ENCODE assay signal across 13 cellular contexts in genomic region chr20:37382539-37383120, GRCh38. TPM values are rescaled to one million over a fixed set of nuclear protein-coding genes. Genes with fewer than 3 reads are reported as not detected.
DNase-seq lines count a peak whose midpoint lies in the region; ATAC-seq and TF ChIP-seq lines count a peak whose summit lies in the region.
"Had no signal": no experiment of that assay in that cellular context is flagged by ENCODE, and none has a peak within 500 bp of the region (broad histone marks: within the 10 kb centered on the region; RNA-seq: fewer than 3 reads in every experiment).

No MANE protein-coding gene starts in this region.

- TF ChIP-seq POLR2A in sigmoid colon (IDR thresholded peaks at IDR 0.05): no peak

- POLR2A ChIA-PET in activated CD4-positive, alpha-beta T cell treated with anti-CD3 and anti-CD28 coated beads, Interleukin-2, amount 10 ng/mL, durations not matched to agents 7 days and 5 days (lab: Charles Lee): no interaction called here
- POLR2A ChIA-PET in HEK293T (lab: Yijun Ruan, JAX): no interaction called here

- intact Hi-C loops in sigmoid colon (cut with DNase I): loop anchor here (2.0 to 10.0 kb wide), 2 partner anchors 32 to 178 kb away; no protein-coding TSS in a partner anchor

- no peak for DNase-seq in activated CD4-positive, alpha-beta T cell treated with anti-CD3 and anti-CD28 coated beads, Interleukin-2, amount 10 ng/mL, durations not matched to agents 7 days and 5 days
- DNase-seq in activated CD4-positive, alpha-beta T cell treated with anti-CD3 and anti-CD28 coated beads for 1 hour: no peak
- no peak for DNase-seq in epithelial cell of prostate (ENCODE audit: low read depth, low spot score)
- peak; percentile 62 for DNase-seq in sigmoid colon
- no peak for DNase-seq in NCI-H2227 treated with DMSO at 0.1 percent for 48 hours (lab: John Stamatoyannopoulos, UW)
- DNase-seq in HEK293T (ENCODE audit: extremely low spot score): no peak
- DNase-seq: NCI-H2029, retina had no signal

- peaks cover 44% of the 10 kb centered on the region for H3K4me1 ChIP-seq in OCI-LY3 (ENCODE audit: low read length)
- H3K4me1 ChIP-seq in sigmoid colon: peaks cover 0 to 34% (median 26%) of the 10 kb centered on the region in 4 donors
- H3K4me1 ChIP-seq: breast epithelium had no signal

- H3K36me3 ChIP-seq in OCI-LY3 (replicated peaks; ENCODE audit: low read depth, low read length) (peaks cover 72% of the 10 kb centered on the region), sigmoid colon (peaks cover 11 to 28% (median 17%) of the 10 kb centered on the region in 4 donors)
- H3K36me3 ChIP-seq: breast epithelium had no signal

- H3K27me3 ChIP-seq in OCI-LY3 (ENCODE audit: low read depth, low read length) (no peaks in the 10 kb centered on the region), sigmoid colon (no peaks in the 10 kb centered on the region)
- H3K27me3 ChIP-seq: breast epithelium, esophagus muscularis mucosa had no signal

- CTCF ChIA-PET in activated CD4-positive, alpha-beta T cell treated with anti-CD3 and anti-CD28 coated beads, Interleukin-2, amount 10 ng/mL, durations not matched to agents 7 days and 5 days (lab: Charles Lee): interaction anchor here (3.3 kb wide), 1 partner anchor 112 kb away, joined by 21 read pairs; no protein-coding TSS in a partner anchor
- CTCF ChIA-PET in HEK293T (lab: Yijun Ruan, JAX): no interaction called here

- no peak overlapping the region for H3K4me3 ChIP-seq in OCI-LY3 (ENCODE audit: low read length)
- H3K4me3 ChIP-seq in sigmoid colon: no peak overlapping the region
- H3K4me3 ChIP-seq: breast epithelium, esophagus muscularis mucosa, thoracic aorta had no signal

- no peak overlapping the region for H3K9ac ChIP-seq in OCI-LY3 (ENCODE audit: low read length)

- TF ChIP-seq EP300 in sigmoid colon (IDR thresholded peaks at IDR 0.05): no peak

- peak overlapping the region; percentile 3; the same call in 1 of the 2 replicates for H3K27ac ChIP-seq in OCI-LY3 (ENCODE audit: low read length)
- H3K27ac ChIP-seq in epithelial cell of prostate: peak overlapping the region; percentile 20
- peak overlapping the region in 3 of 4 donors; percentile 20 to 69 (median 23) for H3K27ac ChIP-seq in sigmoid colon
- H3K27ac ChIP-seq: breast epithelium had no signal

- H3K36me3 Mint-ChIP-seq in activated CD4-positive, alpha-beta T cell treated with anti-CD3 and anti-CD28 coated beads, Interleukin-2, amount 10 ng/mL, durations not matched to agents 7 days and 5 days (ENCODE audit: low read depth): no peaks in the 10 kb centered on the region

- H4K20me1 ChIP-seq in OCI-LY3 (ENCODE audit: insufficient read depth, low read length): peaks cover 42% of the 10 kb centered on the region

- WGBS in sigmoid colon, 2 donors: 84 to 85% methylated on average over 10 of the region's 10 CpGs

- H2AFZ ChIP-seq in OCI-LY3 (ENCODE audit: low read depth, low read length): no peak overlapping the region

- H3K27ac Mint-ChIP-seq in activated CD4-positive, alpha-beta T cell treated with anti-CD3 and anti-CD28 coated beads, Interleukin-2, amount 10 ng/mL, durations not matched to agents 7 days and 5 days: no peak overlapping the region

- H3K9me3 Mint-ChIP-seq in activated CD4-positive, alpha-beta T cell treated with anti-CD3 and anti-CD28 coated beads, Interleukin-2, amount 10 ng/mL, durations not matched to agents 7 days and 5 days: no peaks in the 10 kb centered on the region

- H3K9me3 ChIP-seq in OCI-LY3 (ENCODE audit: insufficient read depth, low read length): no peaks in the 10 kb centered on the region
- H3K9me3 ChIP-seq in sigmoid colon: no peaks in the 10 kb centered on the region
- H3K9me3 ChIP-seq: breast epithelium, esophagus muscularis mucosa, thoracic aorta had no signal

- TF ChIP-seq CTCF in OCI-LY3 (IDR thresholded peaks at IDR 0.05; ENCODE audit: low read depth, low read length) (no peak), sigmoid colon (IDR thresholded peaks at IDR 0.05) (no peak)

- H3K27me3 Mint-ChIP-seq in activated CD4-positive, alpha-beta T cell treated with anti-CD3 and anti-CD28 coated beads, Interleukin-2, amount 10 ng/mL, durations not matched to agents 7 days and 5 days: peaks cover 2% of the 10 kb centered on the region

- H3K4me3 Mint-ChIP-seq in activated CD4-positive, alpha-beta T cell treated with anti-CD3 and anti-CD28 coated beads, Interleukin-2, amount 10 ng/mL, durations not matched to agents 7 days and 5 days: peak overlapping the region; percentile 6

- H3K4me1 Mint-ChIP-seq in activated CD4-positive, alpha-beta T cell treated with anti-CD3 and anti-CD28 coated beads, Interleukin-2, amount 10 ng/mL, durations not matched to agents 7 days and 5 days: peaks cover 4% of the 10 kb centered on the region

- no peak overlapping the region for H3K4me2 ChIP-seq in OCI-LY3 (ENCODE audit: low read length)

- peaks cover 38% of the 10 kb centered on the region for H3K79me2 ChIP-seq in OCI-LY3 (ENCODE audit: low read length)

- no peak for ATAC-seq in GM21825 (IDR thresholded peaks at IDR 0.05; ENCODE audit: unreplicated experiment)

TF ChIP-seq in HEK293T, 16 proteins besides CTCF, POLR2A, EP300 and RAD21:
- TF ChIP-seq FOXA1 (IDR thresholded peaks at IDR 0.05) (no peak), ZNF384 (IDR thresholded peaks at IDR 0.05) (no peak), CTBP1 (IDR thresholded peaks at IDR 0.05; ENCODE audit: borderline replicate concordance) (no peak), FOXK2 (IDR thresholded peaks at IDR 0.05) (no peak), FOXM1 (IDR thresholded peaks at IDR 0.05; ENCODE audit: borderline replicate concordance) (no peak)

RNA-seq across cellular contexts. Expression of gene SRC, which starts 36.7 kb away (rescaled TPM):
- 1 to 10 TPM; 2.1 to 2.6 TPM for total RNA-seq in activated CD4-positive, alpha-beta T cell treated with anti-CD3 and anti-CD28 coated beads, Interleukin-2, amount 10 ng/mL, durations not matched to agents 7 days and 5 days
- total RNA-seq in sigmoid colon: 10 to 100 TPM; 28.1 to 52.3 (median 40.0) TPM
- 10 to 100 TPM; 64.3 to 91.8 (median 79.1) TPM for polyA plus RNA-seq in sigmoid colon

Comparison
In these comparisons a context has a peak if more than half of its experiments do, and no peak if none do; other contexts are left out.
1. RNA of gene SRC, which starts 36.7 kb away (total RNA-seq): 28.1 to 52.3 TPM in sigmoid colon; 2.1 to 2.6 TPM in activated CD4-positive, alpha-beta T cell treated with anti-CD3 and anti-CD28 coated beads, Interleukin-2, amount 10 ng/mL, durations not matched to agents 7 days and 5 days; every median in the first group is over 4 times any median in the second.
2. Peak in every context shown above with its lines, with median percentiles within 50 percentile points of each other: H3K27ac ChIP-seq.